Comparison of ENCODE assay signal across 12 cellular contexts in the genomic region with DNA sequence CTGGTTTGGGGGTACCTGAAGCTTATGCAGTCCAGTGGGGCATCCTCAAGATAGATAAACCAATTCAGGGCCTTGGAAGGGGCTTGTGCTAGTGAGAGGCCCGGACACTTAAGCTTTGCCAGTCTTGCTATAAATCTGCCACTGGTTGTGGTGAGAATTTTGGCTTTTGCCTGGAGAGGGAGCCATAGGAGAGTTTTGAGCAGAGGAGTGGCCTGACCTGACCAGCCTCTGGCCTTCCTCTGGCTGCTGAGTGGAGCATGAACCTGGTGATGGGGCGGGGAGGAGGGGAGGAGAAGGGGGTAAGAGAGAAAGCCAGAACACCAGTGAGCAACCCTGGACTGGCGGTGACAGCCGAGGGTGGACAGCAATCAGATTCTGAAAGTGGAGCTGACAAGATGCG.
A peak's percentile ranks its signal among the peaks of the same experiment; 100 is the strongest.
DNase-seq lines count a peak whose midpoint lies in the region; ATAC-seq and TF ChIP-seq lines count a peak whose summit lies in the region.
"Had no signal": no experiment of that assay in that cellular context is flagged by ENCODE, and none has a peak within 500 bp of the region (broad histone marks: within the 10 kb centered on the region; RNA-seq: fewer than 3 reads in every experiment).

No MANE protein-coding gene starts in this region.

- TF ChIP-seq CTCF in AG09309 (IDR thresholded peaks at IDR 0.05; ENCODE audit: control insufficient read depth, insufficient read depth, low read depth, low read length, missing control alignments) (peak; percentile 4), VCaP (conservative IDR thresholded peaks at IDR 0.05) (peak; percentile 31; the same call in 1 of the 2 replicates)

- ATAC-seq in GM21717 (IDR thresholded peaks at IDR 0.05; ENCODE audit: unreplicated experiment) (no peak), GM21360 (IDR thresholded peaks at IDR 0.05; ENCODE audit: unreplicated experiment) (no peak), HG03432 (IDR thresholded peaks at IDR 0.05; ENCODE audit: unreplicated experiment) (no peak)
- ATAC-seq: naive thymus-derived CD8-positive, alpha-beta T cell had no signal

- no peak overlapping the region for H3K4me3 ChIP-seq in AG09309 (ENCODE audit: control insufficient read depth, low read depth, low read length)

- H3K27ac ChIP-seq in VCaP, result no peak overlapping the region

- DNase-seq in AG09309 (ENCODE audit: low read depth), result no peak
- peak; percentile 24 for DNase-seq in HK-2 (ENCODE audit: unreplicated experiment)
- peak; percentile 82 for DNase-seq in iPS-NIHi7 (ENCODE audit: extremely low spot score)
- DNase-seq in NCI-H1092 treated with DMSO at 0.1 percent for 48 hours (lab: John Stamatoyannopoulos, UW), result no peak
- DNase-seq: activated CD4-positive, alpha-beta memory T cell treated with anti-CD3 and anti-CD28 coated beads, Interleukin-2, amount 10 ng/mL, durations not matched to agents 7 days and 5 days; naive thymus-derived CD8-positive, alpha-beta T cell; NCI-H2227 treated with DMSO at 0.1 percent for 48 hours; SIG-M5 had no signal

Comparison
In these comparisons a context has a peak if more than half of its experiments do, and no peak if none do; other contexts are left out.
1. DNase-seq: peak in HK-2 (single experiment) and iPS-NIHi7 (single experiment); none in AG09309 (single experiment) and NCI-H1092 treated with DMSO at 0.1 percent for 48 hours (single experiment).